In genomic region chr2:191320881-191321280, GRCh38 we compare ENCODE assay signal across 1 cellular context.
TF ChIP-seq lines count a peak whose summit lies in the region.

No MANE protein-coding gene starts in this region.

TF ChIP-seq in WTC11, 78 proteins besides CTCF, POLR2A, EP300 and RAD21 (continued from another document):
- no peak for TF ChIP-seq FOXP4 (CRISPR knock-in tag; IDR thresholded peaks at IDR 0.05)
TF ChIP-seq in WTC11: peak in this region for 0.
